In genomic region chr4:81466841-81467671, GRCh38 we compare ENCODE assay signal across 8 cellular contexts. TPM values are rescaled to one million over a fixed set of nuclear protein-coding genes. Genes with fewer than 3 reads are reported as not detected.
A peak's percentile ranks its signal among the peaks of the same experiment; 100 is the strongest.
DNase-seq lines count a peak whose midpoint lies in the region; ATAC-seq and TF ChIP-seq lines count a peak whose summit lies in the region.

No MANE protein-coding gene starts in this region.

- no peaks in the 10 kb centered on the region for H3K27me3 ChIP-seq in lung (ENCODE audit: control insufficient read depth, insufficient read depth)

- peak; percentile 87 for TF ChIP-seq CTCF in 22Rv1 (IDR thresholded peaks at IDR 0.05)
- TF ChIP-seq CTCF in GM10266 (IDR thresholded peaks at IDR 0.05; ENCODE audit: control insufficient read depth, insufficient read depth, low read depth, missing control alignments) = peak; percentile 87
- TF ChIP-seq CTCF in VCaP (conservative IDR thresholded peaks at IDR 0.05) = peak; percentile 95
- peak; percentile 92 for TF ChIP-seq CTCF in choroid plexus epithelial cell (conservative IDR thresholded peaks at IDR 0.05; ENCODE audit: low read depth, low read length)
- TF ChIP-seq CTCF in lung (IDR thresholded peaks at IDR 0.05; ENCODE audit: control extremely low read depth, extremely low read depth) = peak; percentile 83

- no peaks in the 10 kb centered on the region for H3K9me3 ChIP-seq in lung (ENCODE audit: control insufficient read depth in 2 of 2, insufficient read depth in 1 of 2, low read length in 1 of 2)

- WGBS in lung, 2 donors = 31% methylated on average over 5 of the region's 5 CpGs

- H3K36me3 ChIP-seq in lung (ENCODE audit: control insufficient read depth in 2 of 2, insufficient read depth in 2 of 2, low read length in 2 of 2) = no peaks in the 10 kb centered on the region

- ATAC-seq in lung (ENCODE audit: insufficient read depth, low FRiP score) = no peak
- no peak for ATAC-seq in GM21619 (IDR thresholded peaks at IDR 0.05; ENCODE audit: unreplicated experiment)

- peak; percentile 51 for DNase-seq in GM10266 (ENCODE audit: extremely low spot score)
- peak; percentile 52 to 72 for DNase-seq in NCI-H2081 (lab: John Stamatoyannopoulos, UW)
- peak; percentile 83 for DNase-seq in choroid plexus epithelial cell (ENCODE audit: low read depth)
- DNase-seq in lung (ENCODE audit: low spot score) = peak; percentile 60
- DNase-seq in stimulated activated CD8-positive, alpha-beta memory T cell treated with anti-CD3 and anti-CD28 coated beads, Interleukin-2, amount 100 ng/mL, for 1 hour (ENCODE audit: low read depth in 2 of 2) = peak; percentile 23 to 36

- H3K4me1 ChIP-seq in lung (ENCODE audit: control insufficient read depth in 2 of 2, insufficient read depth in 2 of 2, low read length in 2 of 2) = peaks cover 0 to 3% of the 10 kb centered on the region in 2 donors

- H3K27ac ChIP-seq in 22Rv1 (no peak overlapping the region), VCaP (no peak overlapping the region), lung (ENCODE audit: low read depth in 1 of 2, low read length in 1 of 2) (no peak overlapping the region)

- H3K4me3 ChIP-seq in choroid plexus epithelial cell (ENCODE audit: low read depth, low read length) (no peak overlapping the region), lung (no peak overlapping the region)

RNA-seq across cellular contexts. Expression of gene RASGEF1B, which starts 4.7 kb away (rescaled TPM):
- total RNA-seq in lung = 10 to 100 TPM; 30.9 to 62.0 TPM
- 10 to 100 TPM; 16.0 to 23.3 TPM for polyA plus RNA-seq in lung

Comparison
In these comparisons a context has a peak if more than half of its experiments do, and no peak if none do; other contexts are left out.
1. DNase-seq: peak in every context shown above with its lines; median percentile 83 in choroid plexus epithelial cell; 62 in NCI-H2081; 60 in lung; 51 in GM10266; 30 in stimulated activated CD8-positive, alpha-beta memory T cell treated with anti-CD3 and anti-CD28 coated beads, Interleukin-2, amount 100 ng/mL, for 1 hour.